Comparison of ENCODE assay signal across 21 cellular contexts in genomic region chrX:10072786-10073568, GRCh38.
"Had no signal": no experiment of that assay in that cellular context is flagged by ENCODE, and none has a peak within 500 bp of the region (broad histone marks: within the 10 kb centered on the region; RNA-seq: fewer than 3 reads in every experiment).

No MANE protein-coding gene starts in this region.

- H3K27ac Mint-ChIP-seq: activated B cell treated with CpG ODN at 0.5 μM for 24 hours; activated CD4-positive, alpha-beta memory T cell treated with anti-CD3 and anti-CD28 coated beads for 36 hours; activated CD8-positive, alpha-beta memory T cell treated with anti-CD3 and anti-CD28 coated beads, Interleukin-2, amount 10 ng/mL, durations not matched to agents 7 days and 5 days; activated naive CD8-positive, alpha-beta T cell treated with anti-CD3 and anti-CD28 coated beads, Interleukin-2, amount 10 ng/mL, durations not matched to agents 7 days and 5 days; activated T-helper 2 cell treated with anti-CD3 and anti-CD28 coated beads, Interferon-gamma antibody, Interleukin-2, Interleukin-4, amounts not matched to agents 10 μg/mL and 5 μg/mL and 100 μg/mL, durations not matched to agents 14 hours and 24 hours and 36 hours; nephron; stimulated activated naive B cell treated with anti-CD40 and anti-IgM and Interleukin-4, amounts not matched to agents 10 μg/mL and 1 μg/mL and 100 μg/mL, for 72 hours had no signal

- H3K9me3 Mint-ChIP-seq: activated B cell treated with CpG ODN at 0.5 μM for 24 hours; activated CD4-positive, alpha-beta memory T cell treated with anti-CD3 and anti-CD28 coated beads for 36 hours; activated naive CD8-positive, alpha-beta T cell treated with anti-CD3 and anti-CD28 coated beads, Interleukin-2, amount 10 ng/mL, durations not matched to agents 7 days and 5 days; activated T-helper 2 cell treated with anti-CD3 and anti-CD28 coated beads, Interferon-gamma antibody, Interleukin-2, Interleukin-4, amounts not matched to agents 10 μg/mL and 5 μg/mL and 100 μg/mL, durations not matched to agents 14 hours and 24 hours and 36 hours; central memory CD8-positive, alpha-beta T cell; nephron; stimulated activated naive B cell treated with anti-CD40 and anti-IgM and Interleukin-4, amounts not matched to agents 10 μg/mL and 1 μg/mL and 100 μg/mL, for 72 hours had no signal

- H3K4me1 Mint-ChIP-seq: activated CD8-positive, alpha-beta memory T cell treated with anti-CD3 and anti-CD28 coated beads, Interleukin-2, amount 10 ng/mL, durations not matched to agents 7 days and 5 days; central memory CD8-positive, alpha-beta T cell had no signal

- H3K36me3 Mint-ChIP-seq: activated CD4-positive, alpha-beta memory T cell treated with anti-CD3 and anti-CD28 coated beads for 36 hours had no signal

- ATAC-seq: activated CD8-positive, alpha-beta memory T cell treated with anti-CD3 and anti-CD28 coated beads, Interleukin-2, amount 10 ng/mL, durations not matched to agents 7 days and 5 days; body of pancreas; stimulated activated naive B cell treated with anti-CD40 and anti-IgM and Interleukin-4, amounts not matched to agents 10 μg/mL and 1 μg/mL and 100 μg/mL, for 72 hours had no signal

- H3K27me3 Mint-ChIP-seq: activated B cell treated with CpG ODN at 0.5 μM for 24 hours; activated CD4-positive, alpha-beta memory T cell treated with anti-CD3 and anti-CD28 coated beads for 36 hours; activated CD8-positive, alpha-beta memory T cell treated with anti-CD3 and anti-CD28 coated beads, Interleukin-2, amount 10 ng/mL, durations not matched to agents 7 days and 5 days; activated naive CD8-positive, alpha-beta T cell treated with anti-CD3 and anti-CD28 coated beads, Interleukin-2, amount 10 ng/mL, durations not matched to agents 7 days and 5 days; central memory CD8-positive, alpha-beta T cell; stimulated activated naive B cell treated with anti-CD40 and anti-IgM and Interleukin-4, amounts not matched to agents 10 μg/mL and 1 μg/mL and 100 μg/mL, for 72 hours had no signal

- H3K4me3 Mint-ChIP-seq: activated B cell treated with CpG ODN at 0.5 μM for 24 hours; activated CD4-positive, alpha-beta memory T cell treated with anti-CD3 and anti-CD28 coated beads for 36 hours; activated CD8-positive, alpha-beta memory T cell treated with anti-CD3 and anti-CD28 coated beads, Interleukin-2, amount 10 ng/mL, durations not matched to agents 7 days and 5 days; activated naive CD8-positive, alpha-beta T cell treated with anti-CD3 and anti-CD28 coated beads, Interleukin-2, amount 10 ng/mL, durations not matched to agents 7 days and 5 days; central memory CD8-positive, alpha-beta T cell; nephron; stimulated activated naive B cell treated with anti-CD40 and anti-IgM and Interleukin-4, amounts not matched to agents 10 μg/mL and 1 μg/mL and 100 μg/mL, for 72 hours had no signal

- H3K4me3 ChIP-seq: body of pancreas, lung, transverse colon, uterus had no signal

- H3K9me3 ChIP-seq: body of pancreas, transverse colon, uterus had no signal

- H3K27me3 ChIP-seq: body of pancreas, transverse colon, uterus had no signal

- H3K4me1 ChIP-seq: body of pancreas, transverse colon, uterus had no signal

- H3K27ac ChIP-seq: body of pancreas, transverse colon, uterus had no signal

- DNase-seq: activated B cell treated with CpG ODN at 0.5 μM for 24 hours; activated CD4-positive, alpha-beta memory T cell treated with anti-CD3 and anti-CD28 coated beads for 36 hours; activated CD4-positive, alpha-beta T cell treated with anti-CD3 and anti-CD28 coated beads for 4 hours; activated CD8-positive, alpha-beta memory T cell treated with anti-CD3 and anti-CD28 coated beads, Interleukin-2, amount 10 ng/mL, durations not matched to agents 7 days and 5 days; activated naive CD4-positive, alpha-beta T cell treated with Interleukin-2 at 50 U/mL for 16 hours; activated naive CD8-positive, alpha-beta T cell treated with anti-CD3 and anti-CD28 coated beads, Interleukin-2, amount 10 ng/mL, durations not matched to agents 7 days and 5 days; activated T-cell treated with anti-CD3 and anti-CD28 coated beads, Interleukin-2, amount 50 U/mL, for 1 hour; body of pancreas; effector CD8-positive, alpha-beta T cell; foreskin fibroblast; glutamatergic neuron; islet precursor cell; midbrain; stimulated activated naive B cell treated with anti-CD40 and anti-IgM and Interleukin-4, amounts not matched to agents 10 μg/mL and 1 μg/mL and 100 μg/mL, for 72 hours; SW 1271; transverse colon; uterus had no signal

- H3K36me3 ChIP-seq: transverse colon, uterus had no signal
